1 cellular context compared by ENCODE assay signal in the genomic region with DNA sequence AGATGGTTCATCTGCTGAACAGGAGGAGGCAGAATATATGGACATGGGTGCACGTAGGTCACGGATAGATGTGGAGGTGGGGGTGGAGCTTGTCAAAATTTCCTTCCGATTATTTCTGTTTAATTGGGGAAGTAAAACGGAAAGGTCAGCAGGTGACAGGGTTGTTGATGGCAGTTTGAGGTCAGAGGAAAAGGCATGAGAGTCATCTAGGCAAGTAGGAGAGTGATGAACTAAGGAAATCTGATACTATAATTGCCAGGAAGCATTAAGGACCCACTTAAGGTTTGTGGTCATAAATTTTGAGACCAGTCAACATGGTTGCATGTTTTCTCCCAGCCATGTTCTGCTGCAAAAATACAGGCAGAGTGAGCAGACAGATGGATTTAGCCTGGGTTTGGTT.
TF ChIP-seq lines count a peak whose summit lies in the region.

No MANE protein-coding gene starts in this region.

TF ChIP-seq in GM23338, 12 proteins besides CTCF, POLR2A, EP300 and RAD21 (continued from another document):
- TF ChIP-seq, protein P1, sequence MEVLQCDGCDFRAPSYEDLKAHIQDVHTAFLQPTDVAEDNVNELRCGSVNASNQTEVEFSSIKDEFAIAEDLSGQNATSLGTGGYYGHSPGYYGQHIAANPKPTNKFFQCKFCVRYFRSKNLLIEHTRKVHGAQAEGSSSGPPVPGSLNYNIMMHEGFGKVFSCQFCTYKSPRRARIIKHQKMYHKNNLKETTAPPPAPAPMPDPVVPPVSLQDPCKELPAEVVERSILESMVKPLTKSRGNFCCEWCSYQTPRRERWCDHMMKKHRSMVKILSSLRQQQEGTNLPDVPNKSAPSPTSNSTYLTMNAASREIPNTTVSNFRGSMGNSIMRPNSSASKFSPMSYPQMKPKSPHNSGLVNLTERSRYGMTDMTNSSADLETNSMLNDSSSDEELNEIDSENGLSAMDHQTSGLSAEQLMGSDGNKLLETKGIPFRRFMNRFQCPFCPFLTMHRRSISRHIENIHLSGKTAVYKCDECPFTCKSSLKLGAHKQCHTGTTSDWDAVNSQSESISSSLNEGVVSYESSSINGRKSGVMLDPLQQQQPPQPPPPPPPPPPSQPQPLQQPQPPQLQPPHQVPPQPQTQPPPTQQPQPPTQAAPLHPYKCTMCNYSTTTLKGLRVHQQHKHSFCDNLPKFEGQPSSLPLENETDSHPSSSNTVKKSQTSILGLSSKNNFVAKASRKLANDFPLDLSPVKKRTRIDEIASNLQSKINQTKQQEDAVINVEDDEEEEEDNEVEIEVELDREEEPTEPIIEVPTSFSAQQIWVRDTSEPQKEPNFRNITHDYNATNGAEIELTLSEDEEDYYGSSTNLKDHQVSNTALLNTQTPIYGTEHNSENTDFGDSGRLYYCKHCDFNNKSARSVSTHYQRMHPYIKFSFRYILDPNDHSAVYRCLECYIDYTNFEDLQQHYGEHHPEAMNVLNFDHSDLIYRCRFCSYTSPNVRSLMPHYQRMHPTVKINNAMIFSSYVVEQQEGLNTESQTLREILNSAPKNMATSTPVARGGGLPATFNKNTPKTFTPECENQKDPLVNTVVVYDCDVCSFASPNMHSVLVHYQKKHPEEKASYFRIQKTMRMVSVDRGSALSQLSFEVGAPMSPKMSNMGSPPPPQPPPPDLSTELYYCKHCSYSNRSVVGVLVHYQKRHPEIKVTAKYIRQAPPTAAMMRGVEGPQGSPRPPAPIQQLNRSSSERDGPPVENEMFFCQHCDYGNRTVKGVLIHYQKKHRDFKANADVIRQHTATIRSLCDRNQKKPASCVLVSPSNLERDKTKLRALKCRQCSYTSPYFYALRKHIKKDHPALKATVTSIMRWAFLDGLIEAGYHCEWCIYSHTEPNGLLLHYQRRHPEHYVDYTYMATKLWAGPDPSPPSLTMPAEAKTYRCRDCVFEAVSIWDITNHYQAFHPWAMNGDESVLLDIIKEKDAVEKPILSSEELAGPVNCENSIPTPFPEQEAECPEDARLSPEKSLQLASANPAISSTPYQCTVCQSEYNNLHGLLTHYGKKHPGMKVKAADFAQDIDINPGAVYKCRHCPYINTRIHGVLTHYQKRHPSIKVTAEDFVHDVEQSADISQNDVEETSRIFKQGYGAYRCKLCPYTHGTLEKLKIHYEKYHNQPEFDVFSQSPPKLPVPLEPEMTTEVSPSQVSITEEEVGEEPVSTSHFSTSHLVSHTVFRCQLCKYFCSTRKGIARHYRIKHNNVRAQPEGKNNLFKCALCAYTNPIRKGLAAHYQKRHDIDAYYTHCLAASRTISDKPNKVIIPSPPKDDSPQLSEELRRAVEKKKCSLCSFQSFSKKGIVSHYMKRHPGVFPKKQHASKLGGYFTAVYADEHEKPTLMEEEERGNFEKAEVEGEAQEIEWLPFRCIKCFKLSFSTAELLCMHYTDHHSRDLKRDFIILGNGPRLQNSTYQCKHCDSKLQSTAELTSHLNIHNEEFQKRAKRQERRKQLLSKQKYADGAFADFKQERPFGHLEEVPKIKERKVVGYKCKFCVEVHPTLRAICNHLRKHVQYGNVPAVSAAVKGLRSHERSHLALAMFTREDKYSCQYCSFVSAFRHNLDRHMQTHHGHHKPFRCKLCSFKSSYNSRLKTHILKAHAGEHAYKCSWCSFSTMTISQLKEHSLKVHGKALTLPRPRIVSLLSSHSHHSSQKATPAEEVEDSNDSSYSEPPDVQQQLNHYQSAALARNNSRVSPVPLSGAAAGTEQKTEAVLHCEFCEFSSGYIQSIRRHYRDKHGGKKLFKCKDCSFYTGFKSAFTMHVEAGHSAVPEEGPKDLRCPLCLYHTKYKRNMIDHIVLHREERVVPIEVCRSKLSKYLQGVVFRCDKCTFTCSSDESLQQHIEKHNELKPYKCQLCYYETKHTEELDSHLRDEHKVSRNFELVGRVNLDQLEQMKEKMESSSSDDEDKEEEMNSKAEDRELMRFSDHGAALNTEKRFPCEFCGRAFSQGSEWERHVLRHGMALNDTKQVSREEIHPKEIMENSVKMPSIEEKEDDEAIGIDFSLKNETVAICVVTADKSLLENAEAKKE (CRISPR knock-in tag; IDR thresholded peaks at IDR 0.05), result no peak
- TF ChIP-seq, protein P2, sequence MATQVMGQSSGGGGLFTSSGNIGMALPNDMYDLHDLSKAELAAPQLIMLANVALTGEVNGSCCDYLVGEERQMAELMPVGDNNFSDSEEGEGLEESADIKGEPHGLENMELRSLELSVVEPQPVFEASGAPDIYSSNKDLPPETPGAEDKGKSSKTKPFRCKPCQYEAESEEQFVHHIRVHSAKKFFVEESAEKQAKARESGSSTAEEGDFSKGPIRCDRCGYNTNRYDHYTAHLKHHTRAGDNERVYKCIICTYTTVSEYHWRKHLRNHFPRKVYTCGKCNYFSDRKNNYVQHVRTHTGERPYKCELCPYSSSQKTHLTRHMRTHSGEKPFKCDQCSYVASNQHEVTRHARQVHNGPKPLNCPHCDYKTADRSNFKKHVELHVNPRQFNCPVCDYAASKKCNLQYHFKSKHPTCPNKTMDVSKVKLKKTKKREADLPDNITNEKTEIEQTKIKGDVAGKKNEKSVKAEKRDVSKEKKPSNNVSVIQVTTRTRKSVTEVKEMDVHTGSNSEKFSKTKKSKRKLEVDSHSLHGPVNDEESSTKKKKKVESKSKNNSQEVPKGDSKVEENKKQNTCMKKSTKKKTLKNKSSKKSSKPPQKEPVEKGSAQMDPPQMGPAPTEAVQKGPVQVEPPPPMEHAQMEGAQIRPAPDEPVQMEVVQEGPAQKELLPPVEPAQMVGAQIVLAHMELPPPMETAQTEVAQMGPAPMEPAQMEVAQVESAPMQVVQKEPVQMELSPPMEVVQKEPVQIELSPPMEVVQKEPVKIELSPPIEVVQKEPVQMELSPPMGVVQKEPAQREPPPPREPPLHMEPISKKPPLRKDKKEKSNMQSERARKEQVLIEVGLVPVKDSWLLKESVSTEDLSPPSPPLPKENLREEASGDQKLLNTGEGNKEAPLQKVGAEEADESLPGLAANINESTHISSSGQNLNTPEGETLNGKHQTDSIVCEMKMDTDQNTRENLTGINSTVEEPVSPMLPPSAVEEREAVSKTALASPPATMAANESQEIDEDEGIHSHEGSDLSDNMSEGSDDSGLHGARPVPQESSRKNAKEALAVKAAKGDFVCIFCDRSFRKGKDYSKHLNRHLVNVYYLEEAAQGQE (IDR thresholded peaks at IDR 0.05; ENCODE audit: unreplicated experiment), result no peak
- TF ChIP-seq POLR2AphosphoS5 (IDR thresholded peaks at IDR 0.05; ENCODE audit: low read depth), result no peak
- no peak for TF ChIP-seq EZH2 (IDR thresholded peaks at IDR 0.05; ENCODE audit: low read depth, unreplicated experiment)
TF ChIP-seq in GM23338: peak in this region for 0.
